In the genomic region with DNA sequence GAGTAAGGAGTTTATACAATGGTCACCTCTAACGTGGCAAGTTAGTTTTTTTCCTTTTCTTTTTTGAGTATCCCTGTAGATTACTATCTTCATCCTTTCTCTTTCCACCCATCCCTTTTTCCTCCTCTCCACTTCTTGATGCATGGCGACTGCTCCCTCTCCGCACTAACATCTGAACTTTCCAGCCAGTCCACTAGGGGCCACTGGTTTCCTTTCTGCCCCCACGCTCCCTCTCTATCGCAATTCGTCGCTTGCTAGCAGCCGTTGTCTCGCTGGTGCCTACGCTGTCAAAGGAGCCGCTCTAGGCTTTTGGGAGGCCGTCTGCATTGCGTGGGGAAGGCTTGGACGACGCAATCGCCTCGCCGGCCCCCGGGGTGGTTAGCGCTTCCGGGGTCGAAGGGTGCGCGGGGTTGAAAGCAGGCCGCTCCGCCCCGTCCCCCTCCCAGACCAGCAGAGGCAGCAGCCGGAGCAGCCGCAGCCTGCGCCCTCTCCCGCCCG, we compare ENCODE assay signal across 8 cellular contexts. TPM values are rescaled to one million over a fixed set of nuclear protein-coding genes. Genes with fewer than 3 reads are reported as not detected.
DNase-seq lines count a peak whose midpoint lies in the region; TF ChIP-seq lines count a peak whose summit lies in the region.

A gene (plus strand): TSS at position 442 of the 498 bp plus-strand sequence. CDS start 2,699 bp downstream, outside the sequence.

- peaks cover 11% of the 10 kb centered on the region for H4K20me1 ChIP-seq in MM.1S (ENCODE audit: insufficient read depth, low read length)

- H3K4me3 ChIP-seq in HAP-1 (peak within 1 kb of the TSS; percentile 96), MM.1S (ENCODE audit: low read length) (peak within 1 kb of the TSS; percentile 95), foreskin fibroblast (ENCODE audit: low read depth in 1 of 2, low read length in 2 of 2) (peak within 1 kb of the TSS; percentile 87 to 89), neuron (ENCODE audit: low read length) (peak within 1 kb of the TSS; percentile 100)

- H3K4me1 ChIP-seq in HAP-1 (peaks cover 16% of the 10 kb centered on the region), MM.1S (ENCODE audit: low read length) (peaks cover 20% of the 10 kb centered on the region), neuron (ENCODE audit: insufficient read depth, low read length) (peaks cover 22% of the 10 kb centered on the region)

- H3K36me3 ChIP-seq in HAP-1 (replicated peaks): peaks cover 49% of the 10 kb centered on the region
- peaks cover 13% of the 10 kb centered on the region for H3K36me3 ChIP-seq in MM.1S (replicated peaks; ENCODE audit: insufficient read depth, low read length)
- H3K36me3 ChIP-seq in neuron (ENCODE audit: insufficient read depth, low read length): peaks cover 38% of the 10 kb centered on the region

- H2AFZ ChIP-seq in MM.1S (ENCODE audit: low read length) (peak within 1 kb of the TSS; percentile 54; the same call in 1 of the 2 replicates), neuron (ENCODE audit: low read depth, low read length) (no peak within 1 kb of the TSS)

- peaks cover 59% of the 10 kb centered on the region for H3K79me2 ChIP-seq in MM.1S (ENCODE audit: low read length)

- TF ChIP-seq CTCF in MM.1S (IDR thresholded peaks at IDR 0.05; ENCODE audit: low read length) (peak; percentile 87), foreskin fibroblast (IDR thresholded peaks at IDR 0.05; ENCODE audit: low read depth, low read length) (peak; percentile 93), subcutaneous adipose tissue (IDR thresholded peaks at IDR 0.05; ENCODE audit: low read depth) (no peak)

- in situ Hi-C loops in HAP-1 (cut with MboI; ENCODE audit: low sequenced_read_pairs): no loop called here

- H3K9ac ChIP-seq in MM.1S (ENCODE audit: low read length): peak within 1 kb of the TSS; percentile 99

- H3K27me3 ChIP-seq in HAP-1 (ENCODE audit: low read depth) (no peaks in the 10 kb centered on the region), MM.1S (replicated peaks; ENCODE audit: insufficient read depth, low read length) (no peaks in the 10 kb centered on the region), neuron (ENCODE audit: insufficient read depth, low read length) (no peaks in the 10 kb centered on the region)

- peak within 1 kb of the TSS; percentile 94 for H3K27ac ChIP-seq in MM.1S (ENCODE audit: low read length)

- peak; percentile 99 for DNase-seq in GDM1 (lab: John Stamatoyannopoulos, UW)
- DNase-seq in HAP-1 (ENCODE audit: low spot score in 2 of 2): peak; percentile 98 to 99
- DNase-seq in MM.1S: peak; percentile 99
- DNase-seq in SIG-M5 treated with dmso at 0.1 percent for 504 hours (lab: John Stamatoyannopoulos, UW; ENCODE audit: unreplicated experiment): peak; percentile 100
- DNase-seq in activated gamma-delta T cell treated with anti-CD3 and anti-CD28 coated beads, Interleukin-2, amount 50 U/mL, for 16 hours (ENCODE audit: low read depth): peak; percentile 97
- DNase-seq in foreskin fibroblast: peak; percentile 100

- H3K9me3 ChIP-seq in HAP-1 (no peaks in the 10 kb centered on the region), MM.1S (replicated peaks; ENCODE audit: insufficient read depth, low read length) (no peaks in the 10 kb centered on the region), neuron (ENCODE audit: low read length) (no peaks in the 10 kb centered on the region)

- peak within 1 kb of the TSS; percentile 91 for H3K4me2 ChIP-seq in MM.1S (ENCODE audit: low read depth, low read length)

- H3K9me2 ChIP-seq in MM.1S (replicated peaks; ENCODE audit: insufficient read depth, low read length): no peaks in the 10 kb centered on the region

- peaks cover 47% of the 10 kb centered on the region for H3F3A ChIP-seq in MM.1S (ENCODE audit: insufficient read depth, low read length)

RNA-seq across cellular contexts. Expression of the gene that starts here (rescaled TPM):
- total RNA-seq in subcutaneous adipose tissue: 100 to 1,000 TPM; 622 to 768 (median 702) TPM

Comparison
In these comparisons a context has a peak if more than half of its experiments do, and no peak if none do; other contexts are left out.
1. Peak in every context shown above with its lines: DNase-seq, H3K4me3 ChIP-seq and H3K27ac ChIP-seq.